In genomic region chr18:12540751-12541150, GRCh38 we compare ENCODE assay signal across 34 cellular contexts.
"Had no signal": no experiment of that assay in that cellular context is flagged by ENCODE, and none has a peak within 500 bp of the region (broad histone marks: within the 10 kb centered on the region; RNA-seq: fewer than 3 reads in every experiment).

No MANE protein-coding gene starts in this region.

- FAIRE-seq: astrocyte, RCC 7860 had no signal

- H3K4me1 ChIP-seq: adrenal gland, body of pancreas had no signal

- H3K9me3 ChIP-seq: body of pancreas had no signal

- H3K4me3 Mint-ChIP-seq: activated B cell treated with CpG ODN at 0.5 μM for 24 hours; activated CD4-positive, alpha-beta memory T cell treated with anti-CD3 and anti-CD28 coated beads, Interleukin-2, amount 10 ng/mL, durations not matched to agents 7 days and 5 days; activated naive CD4-positive, alpha-beta T cell treated with anti-CD3 and anti-CD28 coated beads, Interleukin-2, amount 50 U/mL, for 24 hours; activated T-cell treated with anti-CD3 and anti-CD28 coated beads, Interleukin-2, amount 50 U/mL, for 24 hours had no signal

- H3K27me3 ChIP-seq: adrenal gland, body of pancreas had no signal

- DNase-seq: activated B cell treated with CpG ODN at 0.5 μM for 24 hours; activated CD4-positive, alpha-beta memory T cell treated with anti-CD3 and anti-CD28 coated beads, Interleukin-2, amount 10 ng/mL, durations not matched to agents 7 days and 5 days; activated CD4-positive, alpha-beta T cell treated with anti-CD3 and anti-CD28 coated beads for 4 hours; activated CD4-positive, CD25-positive, alpha-beta regulatory T cell treated with anti-CD3 and anti-CD28 coated beads, Interleukin-2, amount 50 U/mL, for 72 hours; activated gamma-delta T cell; activated naive CD4-positive, alpha-beta T cell treated with Interleukin-2 at 50 U/mL for 16 hours; activated T-cell treated with anti-CD3 and anti-CD28 coated beads, Interleukin-2, amount 50 U/mL, for 24 hours; adrenal gland; body of pancreas; central memory CD4-positive, alpha-beta T cell; NCI-H1092 treated with DMSO at 0.1 percent for 48 hours; NCI-H1417; NCI-H146; NCI-H187; NCI-H2029 treated with DMSO at 0.1 percent for 48 hours; NCI-H2107; NCI-H2171; NCI-H510A; NCI-H526; NCI-H748 treated with DMSO at 0.1 percent for 48 hours; NK-92 treated with Interleukin-12 subunit alpha and Interleukin-12 subunit beta, amount 100 ng/mL, for 24 hours; PC-9; SW 1271; T-helper 1 cell; T-helper 2 cell; T-helper 9 cell had no signal

- H3K4me1 Mint-ChIP-seq: activated B cell treated with CpG ODN at 0.5 μM for 24 hours; activated naive CD4-positive, alpha-beta T cell treated with anti-CD3 and anti-CD28 coated beads, Interleukin-2, amount 50 U/mL, for 24 hours had no signal

- H3K36me3 ChIP-seq: adrenal gland had no signal

- H3K36me3 Mint-ChIP-seq: activated naive CD4-positive, alpha-beta T cell treated with anti-CD3 and anti-CD28 coated beads, Interleukin-2, amount 50 U/mL, for 24 hours had no signal

- H3K27me3 Mint-ChIP-seq: activated B cell treated with CpG ODN at 0.5 μM for 24 hours; activated naive CD4-positive, alpha-beta T cell treated with anti-CD3 and anti-CD28 coated beads, Interleukin-2, amount 50 U/mL, for 24 hours; activated T-cell treated with anti-CD3 and anti-CD28 coated beads, Interleukin-2, amount 50 U/mL, for 24 hours had no signal

- H3K27ac Mint-ChIP-seq: activated B cell treated with CpG ODN at 0.5 μM for 24 hours; activated CD4-positive, alpha-beta memory T cell treated with anti-CD3 and anti-CD28 coated beads, Interleukin-2, amount 10 ng/mL, durations not matched to agents 7 days and 5 days; activated naive CD4-positive, alpha-beta T cell treated with anti-CD3 and anti-CD28 coated beads, Interleukin-2, amount 50 U/mL, for 24 hours; activated T-cell treated with anti-CD3 and anti-CD28 coated beads, Interleukin-2, amount 50 U/mL, for 24 hours; activated T-helper 2 cell treated with anti-CD3 and anti-CD28 coated beads, Interferon-gamma antibody, Interleukin-2, Interleukin-4, amounts not matched to agents 10 μg/mL and 5 μg/mL and 100 μg/mL, durations not matched to agents 14 hours and 24 hours and 36 hours had no signal

- H3K27ac ChIP-seq: adrenal gland, body of pancreas, KMS-11, PC-9, RWPE1, VCaP had no signal

- ATAC-seq: body of pancreas, Right ventricle myocardium inferior had no signal

- H3K4me3 ChIP-seq: adrenal gland, body of pancreas, PC-9 had no signal
